35 cellular contexts compared by ENCODE assay signal in the genomic region with DNA sequence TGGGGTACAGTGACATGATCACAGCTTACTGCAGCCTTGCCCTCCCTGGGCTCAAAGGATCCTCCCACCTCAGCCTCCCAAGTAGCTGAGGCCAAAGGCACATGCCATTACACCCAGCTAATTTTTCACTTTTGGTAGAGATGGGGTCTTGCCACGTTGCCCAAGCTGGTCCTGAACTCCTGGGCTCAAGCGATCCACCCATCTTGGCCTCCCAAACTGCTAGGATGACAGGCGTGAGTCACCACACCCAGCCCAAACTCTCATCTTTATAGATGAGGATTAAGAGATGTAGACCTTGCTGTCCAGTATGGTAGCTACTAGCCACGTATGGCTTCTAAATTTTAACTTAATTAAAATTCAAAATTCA.
"Had no signal": no experiment of that assay in that cellular context is flagged by ENCODE, and none has a peak within 500 bp of the region (broad histone marks: within the 10 kb centered on the region; RNA-seq: fewer than 3 reads in every experiment).

No MANE protein-coding gene starts in this region.

- H3K36me3 ChIP-seq: MG63 had no signal

- DNase-seq: Kasumi-1, MG63, MM.1S, MV-4-11, NCI-H1048, NCI-H1092, NCI-H1092 treated with DMSO at 0.1 percent for 48 hours, NCI-H1105, NCI-H1105 treated with DMSO at 0.1 percent for 48 hours, NCI-H1417, NCI-H1417 treated with DMSO at 0.1 percent for 48 hours, NCI-H1436, NCI-H1436 treated with DMSO at 0.1 percent for 48 hours, NCI-H146, NCI-H1694, NCI-H1694 treated with DMSO at 0.1 percent for 48 hours, NCI-H187, NCI-H187 treated with DMSO at 0.1 percent for 48 hours, NCI-H1930, NCI-H2029, NCI-H2029 treated with DMSO at 0.1 percent for 48 hours, NCI-H2081, NCI-H2081 treated with DMSO at 0.1 percent for 48 hours, NCI-H2107, NCI-H2171, NCI-H2171 treated with DMSO at 0.1 percent for 48 hours, NCI-H2227 treated with DMSO at 0.1 percent for 48 hours, NCI-H226, NCI-H345, NCI-H446, NCI-H446 treated with DMSO at 0.1 percent for 48 hours, NCI-H510A, NCI-H510A treated with DMSO at 0.1 percent for 48 hours, NCI-H524, NCI-H524 treated with DMSO at 0.1 percent for 48 hours had no signal

- H3K4me3 ChIP-seq: MG63 had no signal

- H3K27me3 ChIP-seq: MG63 had no signal

- H3K9me3 ChIP-seq: MG63 had no signal
